In the genomic region with DNA sequence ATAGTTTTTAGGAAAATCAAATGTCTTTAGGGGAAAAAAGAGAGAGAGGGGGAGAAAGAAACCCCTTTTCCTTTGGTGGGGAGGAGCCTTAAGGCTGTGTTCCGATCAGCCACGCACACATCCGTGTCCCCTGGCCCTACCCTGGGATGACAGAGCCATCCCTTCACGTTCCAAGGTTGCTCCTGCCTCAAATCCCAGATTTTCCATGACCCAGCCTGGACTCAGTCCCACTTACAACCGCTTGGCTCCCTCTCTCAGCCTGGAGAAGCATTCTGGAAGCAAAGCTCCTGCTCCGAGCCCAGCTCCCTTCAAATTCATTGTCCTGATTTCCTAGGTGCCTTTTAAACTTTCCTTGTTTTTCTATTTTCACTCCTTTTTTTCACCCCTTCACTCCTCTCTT, we compare ENCODE assay signal across 19 cellular contexts.
A peak's percentile ranks its signal among the peaks of the same experiment; 100 is the strongest.
DNase-seq lines count a peak whose midpoint lies in the region; ATAC-seq and TF ChIP-seq lines count a peak whose summit lies in the region.
"Had no signal": no experiment of that assay in that cellular context is flagged by ENCODE, and none has a peak within 500 bp of the region (broad histone marks: within the 10 kb centered on the region; RNA-seq: fewer than 3 reads in every experiment).

No MANE protein-coding gene starts in this region.

- H4K20me1 ChIP-seq in mammary epithelial cell (ENCODE audit: insufficient read depth, low read length), result no peaks in the 10 kb centered on the region

- H3K4me3 Mint-ChIP-seq in brain (no peak overlapping the region), nephron progenitor cell (no peak overlapping the region)
- H3K4me3 Mint-ChIP-seq: activated CD4-positive, alpha-beta memory T cell treated with anti-CD3 and anti-CD28 coated beads for 36 hours; activated naive CD8-positive, alpha-beta T cell treated with anti-CD3 and anti-CD28 coated beads for 36 hours; CD4-positive, CD25-positive, alpha-beta regulatory T cell had no signal

- WGBS in mammary epithelial cell (ENCODE audit: low coverage, missing lambda C conversion rate), result 78% methylated on average over 6 of the region's 6 CpGs

- no peak overlapping the region for H2AFZ ChIP-seq in mammary epithelial cell (ENCODE audit: low read depth, low read length)

- dilution Hi-C loops in mammary epithelial cell (cut with HindIII; ENCODE audit: low sequenced_read_pairs), result no loop called here

- H3K4me1 ChIP-seq in tibial artery, result peaks cover 0 to 33% (median 16%) of the 10 kb centered on the region in 4 donors
- H3K4me1 ChIP-seq in mammary epithelial cell (ENCODE audit: insufficient read depth, low read length), result no peaks in the 10 kb centered on the region
- H3K4me1 ChIP-seq: HAP-1 had no signal

- H3K36me3 Mint-ChIP-seq in brain, result no peaks in the 10 kb centered on the region
- no peaks in the 10 kb centered on the region for H3K36me3 Mint-ChIP-seq in nephron progenitor cell (ENCODE audit: low read depth)
- H3K36me3 Mint-ChIP-seq: activated CD4-positive, alpha-beta memory T cell treated with anti-CD3 and anti-CD28 coated beads for 36 hours; activated naive CD8-positive, alpha-beta T cell treated with anti-CD3 and anti-CD28 coated beads for 36 hours; CD4-positive, CD25-positive, alpha-beta regulatory T cell had no signal

- BruUV-seq in mammary epithelial cell (replicated peaks; lab: Mats Ljungman, UMichigan), result no TSS peak

- H3K9me3 ChIP-seq in tibial artery (no peaks in the 10 kb centered on the region), mammary epithelial cell (replicated peaks; ENCODE audit: insufficient read depth, low read length) (no peaks in the 10 kb centered on the region)
- H3K9me3 ChIP-seq: HAP-1 had no signal

- CTCF ChIA-PET in mammary epithelial cell (lab: Charles Lee; ENCODE audit: low non-redundant PET), result no interaction called here

- H3K79me2 ChIP-seq in mammary epithelial cell (ENCODE audit: insufficient read depth, low read length), result no peaks in the 10 kb centered on the region

- H3K27ac Mint-ChIP-seq in brain (peak overlapping the region; percentile 31 to 80 (median 59)), nephron progenitor cell (peak overlapping the region; percentile 23)
- H3K27ac Mint-ChIP-seq: activated CD4-positive, alpha-beta memory T cell treated with anti-CD3 and anti-CD28 coated beads for 36 hours; activated naive CD8-positive, alpha-beta T cell treated with anti-CD3 and anti-CD28 coated beads for 36 hours; CD4-positive, CD25-positive, alpha-beta regulatory T cell had no signal

- H3K4me3 ChIP-seq in tibial artery, result no peak overlapping the region
- H3K4me3 ChIP-seq in mammary epithelial cell (replicated peaks in 1 of 3; ENCODE audit: insufficient read depth in 1 of 3, low read depth in 2 of 3, low read length in 3 of 3), result no peak overlapping the region
- H3K4me3 ChIP-seq: HAP-1 had no signal

- H3K27ac ChIP-seq in tibial artery (peak overlapping the region; percentile 36 to 57), mammary epithelial cell (ENCODE audit: insufficient read depth, low read depth, low read length) (no peak overlapping the region)
- H3K27ac ChIP-seq: brain microvascular endothelial cell had no signal

- TF ChIP-seq CTCF in brain (conservative IDR thresholded peaks at IDR 0.05), result no peak
- no peak for TF ChIP-seq CTCF in nephron progenitor cell (IDR thresholded peaks at IDR 0.05)
- peak; percentile 6 to 45 for TF ChIP-seq CTCF in tibial artery (IDR thresholded peaks at IDR 0.05)
- no peak for TF ChIP-seq CTCF in mammary epithelial cell (conservative IDR thresholded peaks at IDR 0.05 in 1 of 2, IDR thresholded peaks at IDR 0.05 in 1 of 2; ENCODE audit: extremely low read depth in 1 of 2, insufficient read depth in 1 of 2, low read depth in 1 of 2, low read length in 2 of 2)

- H3K9ac ChIP-seq in mammary epithelial cell (ENCODE audit: insufficient read depth, low read length), result no peak overlapping the region

- no peak overlapping the region for H3K4me2 ChIP-seq in mammary epithelial cell (ENCODE audit: insufficient read depth, low read depth, low read length)

- H3K4me1 Mint-ChIP-seq in brain (peaks cover 56% of the 10 kb centered on the region), nephron progenitor cell (peaks cover 75% of the 10 kb centered on the region)

- H3K9me3 Mint-ChIP-seq in brain (no peaks in the 10 kb centered on the region), nephron progenitor cell (no peaks in the 10 kb centered on the region)
- H3K9me3 Mint-ChIP-seq: activated CD4-positive, alpha-beta memory T cell treated with anti-CD3 and anti-CD28 coated beads for 36 hours; activated naive CD8-positive, alpha-beta T cell treated with anti-CD3 and anti-CD28 coated beads for 36 hours; CD4-positive, CD25-positive, alpha-beta regulatory T cell had no signal

- DNase-seq in left cardiac atrium, result peak; percentile 48
- no peak for DNase-seq in nephron progenitor cell
- DNase-seq in tibial artery, result peak; percentile 58 to 73
- no peak for DNase-seq in mammary epithelial cell
- no peak for DNase-seq in NCI-H2107 treated with DMSO at 0.1 percent for 48 hours (lab: John Stamatoyannopoulos, UW; ENCODE audit: unreplicated experiment)
- DNase-seq: activated CD4-positive, alpha-beta memory T cell treated with anti-CD3 and anti-CD28 coated beads for 36 hours; activated naive CD8-positive, alpha-beta T cell treated with anti-CD3 and anti-CD28 coated beads for 36 hours; brain microvascular endothelial cell; CD4-positive, CD25-positive, alpha-beta regulatory T cell; cortex of kidney; NCI-H1694 treated with DMSO at 0.1 percent for 48 hours; NCI-H345; nucleus accumbens; stimulated activated CD8-positive, alpha-beta memory T cell treated with anti-CD3 and anti-CD28 coated beads, Interleukin-4, amount 100 ng/mL, for 48 hours; T-helper 9 cell had no signal

- intact Hi-C loops in left cardiac atrium (cut with DNase I) (no loop called here), tibial artery (cut with DNase I; ENCODE audit: low total_unique reads) (no loop called here), mammary epithelial cell (cut with micrococcal nuclease) (no loop called here)

- H3K27me3 Mint-ChIP-seq in brain, result no peaks in the 10 kb centered on the region
- peaks cover 8% of the 10 kb centered on the region for H3K27me3 Mint-ChIP-seq in nephron progenitor cell (ENCODE audit: low read depth, poor library complexity)
- H3K27me3 Mint-ChIP-seq: activated CD4-positive, alpha-beta memory T cell treated with anti-CD3 and anti-CD28 coated beads for 36 hours; activated naive CD8-positive, alpha-beta T cell treated with anti-CD3 and anti-CD28 coated beads for 36 hours; CD4-positive, CD25-positive, alpha-beta regulatory T cell had no signal

- in situ Hi-C loops in mammary epithelial cell (cut with MboI; ENCODE audit: low sequenced_read_pairs in 2 of 2), result no loop called here

- ATAC-seq in left cardiac atrium (peak; percentile 26 to 55), GM21515 (IDR thresholded peaks at IDR 0.05; ENCODE audit: unreplicated experiment) (no peak), HG03565 (IDR thresholded peaks at IDR 0.05; ENCODE audit: unreplicated experiment) (no peak)

- H3K36me3 ChIP-seq in tibial artery (no peaks in the 10 kb centered on the region), mammary epithelial cell (ENCODE audit: insufficient read depth, low read length) (no peaks in the 10 kb centered on the region)
- H3K36me3 ChIP-seq: brain microvascular endothelial cell, HAP-1 had no signal

- H3K27me3 ChIP-seq in tibial artery (no peaks in the 10 kb centered on the region), mammary epithelial cell (ENCODE audit: insufficient read depth, low read length) (no peaks in the 10 kb centered on the region)
- H3K27me3 ChIP-seq: brain microvascular endothelial cell had no signal

Comparison
In these comparisons a context has a peak if more than half of its experiments do, and no peak if none do; other contexts are left out.
1. CTCF ChIP-seq: peak in tibial artery (2 of 2); none in brain (0 of 2), nephron progenitor cell (single experiment) and mammary epithelial cell (0 of 2).
2. ATAC-seq: peak in left cardiac atrium (2 of 2); none in GM21515 (single experiment) and HG03565 (single experiment).
3. DNase-seq: peak in left cardiac atrium (single experiment) and tibial artery (2 of 2); none in nephron progenitor cell (single experiment), mammary epithelial cell (single experiment) and NCI-H2107 treated with DMSO at 0.1 percent for 48 hours (single experiment).